8 cellular contexts compared by ENCODE assay signal in the genomic region with DNA sequence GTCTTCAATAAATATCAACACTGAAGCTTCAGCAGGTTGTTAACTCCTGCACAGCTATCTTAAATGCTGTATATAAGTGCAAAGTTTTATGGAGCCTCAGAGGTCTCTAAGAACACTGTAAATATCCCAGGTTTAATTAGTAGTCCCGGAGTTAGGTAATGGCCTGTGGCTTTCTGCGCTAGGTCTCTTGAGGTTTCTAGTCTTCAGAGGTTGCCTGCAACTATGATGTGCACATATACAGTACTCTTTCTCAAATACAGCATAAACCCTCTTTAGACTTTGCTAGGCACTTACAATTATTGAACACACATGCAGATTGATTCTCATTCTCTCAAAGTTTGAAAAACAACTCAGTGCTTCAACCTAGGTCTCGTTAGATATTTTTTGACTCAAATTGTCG. TPM values are rescaled to one million over a fixed set of nuclear protein-coding genes. Genes with fewer than 3 reads are reported as not detected.
DNase-seq lines count a peak whose midpoint lies in the region; ATAC-seq and TF ChIP-seq lines count a peak whose summit lies in the region.

No MANE protein-coding gene starts in this region.

- H3K36me3 ChIP-seq in DND-41 (ENCODE audit: insufficient read depth, low read length) (peaks cover 10% of the 10 kb centered on the region; the same call in 1 of the 2 replicates), osteoblast (ENCODE audit: insufficient read depth, low read length) (no peaks in the 10 kb centered on the region)

- H3K4me1 ChIP-seq in DND-41 (ENCODE audit: insufficient read depth, low read length) (peaks cover 23% of the 10 kb centered on the region), osteoblast (ENCODE audit: insufficient read depth, low read length) (peaks cover 9% of the 10 kb centered on the region)

- ATAC-seq in DND-41 (ENCODE audit: insufficient read depth, low read depth) (no peak), HG03045 (IDR thresholded peaks at IDR 0.05; ENCODE audit: unreplicated experiment) (no peak)

- H3K4me2 ChIP-seq in DND-41 (ENCODE audit: insufficient read depth, low read length) (peak overlapping the region; percentile 89), osteoblast (ENCODE audit: insufficient read depth, low read length) (peak overlapping the region; percentile 92)

- H3K27me3 ChIP-seq in DND-41 (ENCODE audit: insufficient read depth, low read length, poor library complexity) (no peaks in the 10 kb centered on the region), dorsolateral prefrontal cortex (no peaks in the 10 kb centered on the region), osteoblast (ENCODE audit: insufficient read depth, low read length) (no peaks in the 10 kb centered on the region)

- intact Hi-C loops in dorsolateral prefrontal cortex (cut with DNase I): loop anchor here (5.0 to 10.0 kb wide), 4 partner anchors 251 to 724 kb away; a partner anchor contains a TSS

- H3K27ac ChIP-seq in DND-41 (ENCODE audit: low read length) (peak overlapping the region; percentile 97), dorsolateral prefrontal cortex (peak overlapping the region in 58 of 59 donors; percentile 52 to 100 (median 98)), osteoblast (ENCODE audit: low read depth, low read length) (peak overlapping the region; percentile 87)

- H4K20me1 ChIP-seq in DND-41 (ENCODE audit: insufficient read depth, low read length) (peaks cover 18% of the 10 kb centered on the region; the same call in 1 of the 2 replicates), osteoblast (ENCODE audit: insufficient read depth, low read length) (peaks cover 18% of the 10 kb centered on the region)

- TF ChIP-seq CTCF in DND-41 (IDR thresholded peaks at IDR 0.05; ENCODE audit: borderline replicate concordance, extremely low read depth, low read length, poor library complexity, severe bottlenecking) (no peak), dorsolateral prefrontal cortex (IDR thresholded peaks at IDR 0.05 in 54 of 56, conservative IDR thresholded peaks at IDR 0.05 in 2 of 56; ENCODE audit: low read depth in 1 of 56, partially characterized antibody in 56 of 56) (no peak), osteoblast (IDR thresholded peaks at IDR 0.05; ENCODE audit: extremely low read depth, low read depth, low read length) (no peak)

- H3K79me2 ChIP-seq in DND-41 (ENCODE audit: insufficient read depth, low read length) (peaks cover 44% of the 10 kb centered on the region), osteoblast (ENCODE audit: insufficient read depth, low read length) (peaks cover 21% of the 10 kb centered on the region)

- peak overlapping the region; percentile 82 for H3K9ac ChIP-seq in DND-41 (ENCODE audit: low read depth, low read length)

- H3K4me3 ChIP-seq in DND-41 (ENCODE audit: low read depth in 1 of 2, low read length in 2 of 2) (peak overlapping the region in 1 of 2 experiments; percentile 73; a peak in 3 of 4 replicates), dorsolateral prefrontal cortex (peak overlapping the region in 51 of 59 donors; percentile 69 to 98 (median 87)), osteoblast (ENCODE audit: insufficient read depth, low read length) (peak overlapping the region; percentile 96)

- H2AFZ ChIP-seq in DND-41 (ENCODE audit: low read depth, low read length) (peak overlapping the region; percentile 83), osteoblast (ENCODE audit: low read length) (peak overlapping the region; percentile 85)

- no peak for DNase-seq in DND-41
- peak; percentile 56 for DNase-seq in NAMALWA (ENCODE audit: low spot score)
- no peak for DNase-seq in dorsolateral prefrontal cortex
- DNase-seq in osteoblast (ENCODE audit: insufficient read length, low spot score, missing footprints): peak; percentile 81
- no peak for DNase-seq in HCEC 1CT
- DNase-seq in NCI-H510A treated with DMSO at 0.1 percent for 48 hours (lab: John Stamatoyannopoulos, UW): no peak
- no peak for DNase-seq in retina

- H3K9me3 ChIP-seq in DND-41 (ENCODE audit: insufficient read depth, low read length, severe bottlenecking) (no peaks in the 10 kb centered on the region), osteoblast (ENCODE audit: low read depth, low read length) (no peaks in the 10 kb centered on the region)

RNA-seq across cellular contexts. Expression of a gene that starts 2.3 kb away (rescaled TPM):
- total RNA-seq in dorsolateral prefrontal cortex (1 to 10 TPM in 63 of 120 experiments, under 1 TPM in 57; 0.53 to 1.9 (median 1.0) TPM), osteoblast (0.59 and 0.72 TPM in 2 replicates)

RNA-seq across cellular contexts. Expression of a gene that starts 2.4 kb away (rescaled TPM):
- total RNA-seq in dorsolateral prefrontal cortex (100 to 1,000 TPM in 11 of 120 experiments, 10 to 100 TPM in 109; 50.1 to 114 (median 83.5) TPM), osteoblast (169 and 193 TPM in 2 replicates)

RNA-seq across cellular contexts. Expression of a gene that starts 43.0 kb away (rescaled TPM):
- total RNA-seq in dorsolateral prefrontal cortex (100 to 1,000 TPM in 1 of 120 experiments, 10 to 100 TPM in 119; 36.0 to 101 (median 69.0) TPM), osteoblast (43.8 and 43.9 TPM in 2 replicates)

Comparison
In these comparisons a context has a peak if more than half of its experiments do, and no peak if none do; other contexts are left out.
1. DNase-seq: peak in NAMALWA (single experiment) and osteoblast (single experiment); none in DND-41 (single experiment), dorsolateral prefrontal cortex (0 of 10), HCEC 1CT (single experiment), NCI-H510A treated with DMSO at 0.1 percent for 48 hours (single experiment) and retina (single experiment).
2. Peak in every context shown above with its lines, with median percentiles within 50 percentile points of each other: H3K27ac ChIP-seq.